19 cellular contexts compared by ENCODE assay signal in genomic region chr13:30128095-30128494, GRCh38.
"Had no signal": no experiment of that assay in that cellular context is flagged by ENCODE, and none has a peak within 500 bp of the region (broad histone marks: within the 10 kb centered on the region; RNA-seq: fewer than 3 reads in every experiment).

No MANE protein-coding gene starts in this region.

- H3K4me1 ChIP-seq: parathyroid adenoma had no signal

- H2AFZ ChIP-seq: parathyroid adenoma had no signal

- H3K27ac Mint-ChIP-seq: activated naive CD8-positive, alpha-beta T cell treated with anti-CD3 and anti-CD28 coated beads for 36 hours; activated T-helper 1 cell treated with anti-CD3 and anti-CD28 coated beads, Interleukin-12 subunit alpha, Interleukin-12 subunit beta, Interleukin-2, Interleukin-4 antibody, amounts not matched to agents 30 ng/mL and 10 ng/mL and 1 ng/mL, durations not matched to agents 14 hours and 24 hours and 36 hours; memory B cell; stimulated activated naive B cell treated with anti-CD40 and anti-IgM and Interleukin-4, amounts not matched to agents 10 μg/mL and 1 μg/mL and 100 μg/mL, for 72 hours; type B pancreatic cell had no signal

- H3K27me3 ChIP-seq: body of pancreas, gastroesophageal sphincter, heart left ventricle, SJSA1 had no signal

- ATAC-seq: body of pancreas; gastroesophageal sphincter; left lobe of liver; mucosa of descending colon; stimulated activated naive B cell treated with anti-CD40 and anti-IgM and Interleukin-4, amounts not matched to agents 10 μg/mL and 1 μg/mL and 100 μg/mL, for 72 hours had no signal

- H3K9me3 Mint-ChIP-seq: activated naive CD8-positive, alpha-beta T cell treated with anti-CD3 and anti-CD28 coated beads for 36 hours; activated T-helper 1 cell treated with anti-CD3 and anti-CD28 coated beads, Interleukin-12 subunit alpha, Interleukin-12 subunit beta, Interleukin-2, Interleukin-4 antibody, amounts not matched to agents 30 ng/mL and 10 ng/mL and 1 ng/mL, durations not matched to agents 14 hours and 24 hours and 36 hours; memory B cell; naive B cell; stimulated activated naive B cell treated with anti-CD40 and anti-IgM and Interleukin-4, amounts not matched to agents 10 μg/mL and 1 μg/mL and 100 μg/mL, for 72 hours; type B pancreatic cell had no signal

- H3K27ac ChIP-seq: body of pancreas, coronary artery, gastroesophageal sphincter, parathyroid adenoma, SJSA1 had no signal

- H3K4me3 Mint-ChIP-seq: activated naive CD8-positive, alpha-beta T cell treated with anti-CD3 and anti-CD28 coated beads for 36 hours; activated T-helper 1 cell treated with anti-CD3 and anti-CD28 coated beads, Interleukin-12 subunit alpha, Interleukin-12 subunit beta, Interleukin-2, Interleukin-4 antibody, amounts not matched to agents 30 ng/mL and 10 ng/mL and 1 ng/mL, durations not matched to agents 14 hours and 24 hours and 36 hours; memory B cell; naive B cell; stimulated activated naive B cell treated with anti-CD40 and anti-IgM and Interleukin-4, amounts not matched to agents 10 μg/mL and 1 μg/mL and 100 μg/mL, for 72 hours; type B pancreatic cell had no signal

- H3K4me3 ChIP-seq: body of pancreas, coronary artery, gastroesophageal sphincter, heart left ventricle, mucosa of descending colon, SJSA1 had no signal

- H3K79me2 ChIP-seq: parathyroid adenoma had no signal

- DNase-seq: activated CD4-positive, alpha-beta T cell treated with anti-CD3 and anti-CD28 coated beads, Interleukin-2, amount 50 U/mL, for 4 hours; activated naive CD8-positive, alpha-beta T cell treated with anti-CD3 and anti-CD28 coated beads for 36 hours; activated T-cell treated with anti-CD3 and anti-CD28 coated beads for 4 hours; amygdala; body of pancreas; central memory CD4-positive, alpha-beta T cell; heart left ventricle; kidney; mucosa of descending colon; naive B cell; stimulated activated naive B cell treated with anti-CD40 and anti-IgM and Interleukin-4, amounts not matched to agents 10 μg/mL and 1 μg/mL and 100 μg/mL, for 72 hours had no signal

- H3K36me3 Mint-ChIP-seq: activated naive CD8-positive, alpha-beta T cell treated with anti-CD3 and anti-CD28 coated beads for 36 hours; memory B cell; naive B cell; stimulated activated naive B cell treated with anti-CD40 and anti-IgM and Interleukin-4, amounts not matched to agents 10 μg/mL and 1 μg/mL and 100 μg/mL, for 72 hours; type B pancreatic cell had no signal

- H3K27me3 Mint-ChIP-seq: activated naive CD8-positive, alpha-beta T cell treated with anti-CD3 and anti-CD28 coated beads for 36 hours; memory B cell; naive B cell; stimulated activated naive B cell treated with anti-CD40 and anti-IgM and Interleukin-4, amounts not matched to agents 10 μg/mL and 1 μg/mL and 100 μg/mL, for 72 hours had no signal

- H3K9ac ChIP-seq: parathyroid adenoma had no signal

- H3K9me3 ChIP-seq: body of pancreas, gastroesophageal sphincter, heart left ventricle, mucosa of descending colon, SJSA1 had no signal

- H3K36me3 ChIP-seq: gastroesophageal sphincter, heart left ventricle, SJSA1 had no signal
